10 cellular contexts compared by ENCODE assay signal in the genomic region with DNA sequence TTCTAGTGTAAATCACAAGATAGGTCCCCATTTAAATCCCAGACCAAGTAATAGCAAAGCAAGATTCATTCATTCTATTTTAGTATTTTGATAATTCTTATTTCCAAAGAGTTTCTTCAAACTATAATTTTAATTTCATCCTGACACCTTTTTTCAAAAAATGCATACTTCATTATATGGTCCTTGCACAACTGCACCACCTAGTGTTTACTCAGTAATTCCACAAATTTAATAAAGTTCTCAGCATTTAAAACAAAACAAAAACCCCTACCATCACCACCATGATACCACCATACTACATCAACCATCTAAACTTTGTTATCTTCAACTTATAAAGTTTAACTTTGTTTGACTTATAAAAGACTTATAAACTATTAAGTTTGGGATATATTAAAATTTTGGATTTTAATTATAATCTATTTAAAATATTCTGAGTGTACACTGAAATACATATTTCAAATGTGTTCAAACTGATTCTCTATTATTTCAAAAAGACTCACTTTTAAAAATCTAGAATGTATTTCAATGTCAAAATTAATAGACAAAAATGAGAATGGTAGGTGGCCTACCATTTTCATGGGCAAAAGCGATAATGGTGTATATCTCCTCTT. TPM values are rescaled to one million over a fixed set of nuclear protein-coding genes. Genes with fewer than 3 reads are reported as not detected.
DNase-seq lines count a peak whose midpoint lies in the region; ATAC-seq and TF ChIP-seq lines count a peak whose summit lies in the region.
"Had no signal": no experiment of that assay in that cellular context is flagged by ENCODE, and none has a peak within 500 bp of the region (broad histone marks: within the 10 kb centered on the region; RNA-seq: fewer than 3 reads in every experiment).

No MANE protein-coding gene starts in this region.

- no peak overlapping the region for H3K27ac ChIP-seq in DND-41 (ENCODE audit: low read length)
- no peak overlapping the region for H3K27ac ChIP-seq in Karpas-422 (ENCODE audit: low read length)
- H3K27ac ChIP-seq: vagina had no signal

- H3K27me3 ChIP-seq in DND-41 (ENCODE audit: insufficient read depth, low read length, poor library complexity) = no peaks in the 10 kb centered on the region
- H3K27me3 ChIP-seq in Karpas-422 (ENCODE audit: low read length) = no peaks in the 10 kb centered on the region
- H3K27me3 ChIP-seq: vagina had no signal

- H3K9me3 ChIP-seq in DND-41 (ENCODE audit: insufficient read depth, low read length, severe bottlenecking) = no peaks in the 10 kb centered on the region
- no peaks in the 10 kb centered on the region for H3K9me3 ChIP-seq in Karpas-422 (ENCODE audit: low read length)
- H3K9me3 ChIP-seq: vagina had no signal

- ATAC-seq in DND-41 (ENCODE audit: insufficient read depth, low read depth) (peak; percentile 71), HG03460 (IDR thresholded peaks at IDR 0.05; ENCODE audit: unreplicated experiment) (no peak)
- ATAC-seq: activated T-cell treated with anti-CD3 and anti-CD28 coated beads, Interleukin-2, amount 50 U/mL, for 4 hours had no signal

- in situ Hi-C loops in astrocyte of the cerebellum (cut with HindIII; ENCODE audit: low sequenced_read_pairs) = no loop called here

- no peaks in the 10 kb centered on the region for H4K20me1 ChIP-seq in DND-41 (ENCODE audit: insufficient read depth, low read length)
- H4K20me1 ChIP-seq in Karpas-422 (ENCODE audit: insufficient read depth, low read depth, low read length) = peaks cover 12% of the 10 kb centered on the region; the same call in 1 of the 2 replicates

- H3K79me2 ChIP-seq in DND-41 (ENCODE audit: insufficient read depth, low read length) (0 out of 2 replicates have a peak, but pooled peaks cover 2% of the 10 kb centered on the region), Karpas-422 (ENCODE audit: low read length) (no peaks in the 10 kb centered on the region)

- H3K4me2 ChIP-seq in DND-41 (ENCODE audit: insufficient read depth, low read length) (no peak overlapping the region), Karpas-422 (ENCODE audit: low read depth, low read length, poor library complexity, severe bottlenecking) (no peak overlapping the region)

- H3K36me3 ChIP-seq in DND-41 (ENCODE audit: insufficient read depth, low read length) = no peaks in the 10 kb centered on the region
- no peaks in the 10 kb centered on the region for H3K36me3 ChIP-seq in Karpas-422 (ENCODE audit: insufficient read depth, low read length)
- H3K36me3 ChIP-seq: vagina had no signal

- H3K9me2 ChIP-seq in Karpas-422 (replicated peaks; ENCODE audit: insufficient read depth, low read length) = no peaks in the 10 kb centered on the region

- no peak for DNase-seq in DND-41
- peak; percentile 66 for DNase-seq in Karpas-422
- DNase-seq in astrocyte of the cerebellum (ENCODE audit: low read depth) = peak; percentile 8
- DNase-seq in midbrain (lab: John Stamatoyannopoulos, UW) = peak; percentile 1
- no peak for DNase-seq in GOT3 (lab: John Stamatoyannopoulos, UW)
- DNase-seq in central memory CD4-positive, alpha-beta T cell = no peak
- DNase-seq in globus pallidus (ENCODE audit: low spot score) = no peak
- DNase-seq: activated T-cell treated with anti-CD3 and anti-CD28 coated beads, Interleukin-2, amount 50 U/mL, for 4 hours had no signal

- no peak overlapping the region for H3K4me3 ChIP-seq in DND-41 (ENCODE audit: low read depth in 1 of 2, low read length in 2 of 2)
- no peak overlapping the region for H3K4me3 ChIP-seq in Karpas-422 (ENCODE audit: low read length)
- H3K4me3 ChIP-seq in astrocyte of the cerebellum (ENCODE audit: low read depth, low read length) = no peak overlapping the region
- H3K4me3 ChIP-seq: vagina had no signal

- H3K4me1 ChIP-seq in DND-41 (ENCODE audit: insufficient read depth, low read length) (no peaks in the 10 kb centered on the region), Karpas-422 (ENCODE audit: low read length) (no peaks in the 10 kb centered on the region)
- H3K4me1 ChIP-seq: vagina had no signal

- H2AFZ ChIP-seq in DND-41 (ENCODE audit: low read depth, low read length) (no peak overlapping the region), Karpas-422 (ENCODE audit: low read length) (no peak overlapping the region)

- no peak overlapping the region for H3K9ac ChIP-seq in DND-41 (ENCODE audit: low read depth, low read length)
- H3K9ac ChIP-seq in Karpas-422 (ENCODE audit: low read length) = no peak overlapping the region

- TF ChIP-seq CTCF in DND-41 (IDR thresholded peaks at IDR 0.05; ENCODE audit: borderline replicate concordance, extremely low read depth, low read length, poor library complexity, severe bottlenecking) (peak; percentile 74), astrocyte of the cerebellum (IDR thresholded peaks at IDR 0.05; ENCODE audit: low read depth, low read length, missing control alignments) (peak; percentile 37)

RNA-seq across cellular contexts. Expression of a gene that starts 44.2 kb away (rescaled TPM):
- 15.3 and 20.8 TPM in 2 replicates for total RNA-seq in Karpas-422 (2014; rRNA removed; shearing (Covaris generic); ENCODE audit: low replicate concordance)

RNA-seq across cellular contexts. Expression of a gene that starts 44.6 kb away (rescaled TPM):
- 141 and 208 TPM in 2 replicates for total RNA-seq in Karpas-422 (2014; rRNA removed; shearing (Covaris generic); ENCODE audit: low replicate concordance)

Comparison
In these comparisons a context has a peak if more than half of its experiments do, and no peak if none do; other contexts are left out.
1. DNase-seq: peak in Karpas-422 (single experiment), astrocyte of the cerebellum (single experiment) and midbrain (single experiment); none in DND-41 (single experiment), GOT3 (single experiment), central memory CD4-positive, alpha-beta T cell (single experiment) and globus pallidus (single experiment).